In genomic region chr2:240411261-240412160, GRCh38 we compare ENCODE assay signal across 22 cellular contexts. TPM values are rescaled to one million over a fixed set of nuclear protein-coding genes. Genes with fewer than 3 reads are reported as not detected.
A peak's percentile ranks its signal among the peaks of the same experiment; 100 is the strongest.
DNase-seq lines count a peak whose midpoint lies in the region; ATAC-seq and TF ChIP-seq lines count a peak whose summit lies in the region.
"Had no signal": no experiment of that assay in that cellular context is flagged by ENCODE, and none has a peak within 500 bp of the region (broad histone marks: within the 10 kb centered on the region; RNA-seq: fewer than 3 reads in every experiment).

No MANE protein-coding gene starts in this region.

- peak overlapping the region; percentile 75 for H2AK5ac ChIP-seq in neuronal stem cell (ENCODE audit: low read depth, low read length)

- DNase-seq in activated T-cell treated with anti-CD3 and anti-CD28 coated beads, Interleukin-2, amount 50 U/mL, for 1 hour: peak; percentile 8
- DNase-seq in activated T-cell treated with anti-CD3 and anti-CD28 coated beads, Interleukin-2, amount 50 U/mL, for 72 hours: no peak
- peak; percentile 15 for DNase-seq in left ventricle myocardium superior
- no peak for DNase-seq in neuronal stem cell (ENCODE audit: low spot score)
- peak; percentile 49 for DNase-seq in upper lobe of right lung
- DNase-seq in glutamatergic neuron: no peak
- DNase-seq: activated CD4-positive, alpha-beta memory T cell treated with anti-CD3 and anti-CD28 coated beads, Interleukin-2, amount 10 ng/mL, durations not matched to agents 7 days and 5 days; activated CD4-positive, CD25-positive, alpha-beta regulatory T cell; brain microvascular endothelial cell; colonic mucosa; COR-L47; NCI-H1092 treated with DMSO at 0.1 percent for 48 hours; NCI-H2107; stimulated activated naive CD4-positive, alpha-beta T cell; T-helper 9 cell; trophoblast cell had no signal

- H2AFZ ChIP-seq in neuronal stem cell (ENCODE audit: low read length): peak overlapping the region; percentile 71

- H3K27me3 ChIP-seq in neuronal stem cell (ENCODE audit: control insufficient read depth in 3 of 3, insufficient read depth in 3 of 3, low read depth in 1 of 3, low read length in 3 of 3) (peaks cover 0 to 3% (median 0%) of the 10 kb centered on the region in 3 experiments), upper lobe of right lung (no peaks in the 10 kb centered on the region)
- H3K27me3 ChIP-seq: brain microvascular endothelial cell, colonic mucosa had no signal

- ATAC-seq in activated T-cell treated with anti-CD3 and anti-CD28 coated beads, Interleukin-2, amount 50 U/mL, for 72 hours (replicated peaks in 1 of 2): no peak
- ATAC-seq in left ventricle myocardium superior: no peak
- ATAC-seq in upper lobe of right lung: peak; percentile 29
- no peak for ATAC-seq in HG02852 (IDR thresholded peaks at IDR 0.05; ENCODE audit: unreplicated experiment)
- ATAC-seq in HG03280 (IDR thresholded peaks at IDR 0.05; ENCODE audit: unreplicated experiment): no peak
- ATAC-seq: activated T-helper 17 cell treated with anti-CD3 and anti-CD28 coated beads, Interleukin-2, amount 50 U/mL, for 72 hours had no signal

- TF ChIP-seq CTCF in upper lobe of right lung (IDR thresholded peaks at IDR 0.05) (no peak), glutamatergic neuron (IDR thresholded peaks at IDR 0.05; ENCODE audit: partially characterized antibody, unreplicated experiment) (no peak)

- H3K4me3 ChIP-seq in neuronal stem cell (ENCODE audit: low read length in 2 of 2) (no peak overlapping the region), upper lobe of right lung (no peak overlapping the region)
- H3K4me3 ChIP-seq: colonic mucosa, lower lobe of right lung, SK-N-MC had no signal

- intact Hi-C loops in left ventricle myocardium superior (cut with micrococcal nuclease) (no loop called here), upper lobe of right lung (cut with DNase I) (no loop called here)

- H3K27ac ChIP-seq in neuronal stem cell (replicated peaks; ENCODE audit: low read length) (no peak overlapping the region), upper lobe of right lung (no peak overlapping the region)
- H3K27ac ChIP-seq: brain microvascular endothelial cell, colonic mucosa, lower lobe of right lung, SK-N-MC had no signal

- peak overlapping the region; percentile 66 for H2BK5ac ChIP-seq in neuronal stem cell (ENCODE audit: low read length)

- H3K18ac ChIP-seq in neuronal stem cell (ENCODE audit: low read length): peak overlapping the region; percentile 91

- no peaks in the 10 kb centered on the region for H3K36me3 ChIP-seq in neuronal stem cell (replicated peaks in 1 of 2; ENCODE audit: control insufficient read depth in 2 of 2, insufficient read depth in 2 of 2, low read length in 2 of 2)
- H3K36me3 ChIP-seq in upper lobe of right lung: no peaks in the 10 kb centered on the region
- H3K36me3 ChIP-seq: brain microvascular endothelial cell, colonic mucosa, lower lobe of right lung had no signal

- peak overlapping the region; percentile 72 for H4K91ac ChIP-seq in neuronal stem cell (ENCODE audit: low read depth, low read length, poor library complexity)

- WGBS in neuronal stem cell (ENCODE audit: extremely low coverage in 2 of 2, insufficient read length in 2 of 2, insufficient replicate concordance in 1 of 2), 2 donors: no CpG with 5 or more reads among the region's 28 CpGs

- H3K4me3 Mint-ChIP-seq in activated T-cell treated with anti-CD3 and anti-CD28 coated beads, Interleukin-2, amount 50 U/mL, for 72 hours: no peak overlapping the region
- H3K4me3 Mint-ChIP-seq in glutamatergic neuron (ENCODE audit: unreplicated experiment): no peak overlapping the region
- H3K4me3 Mint-ChIP-seq: activated CD4-positive, alpha-beta memory T cell treated with anti-CD3 and anti-CD28 coated beads, Interleukin-2, amount 10 ng/mL, durations not matched to agents 7 days and 5 days; activated T-helper 17 cell treated with anti-CD3 and anti-CD28 coated beads, Interleukin-2, amount 50 U/mL, for 72 hours; B cell had no signal

- H3K9me3 ChIP-seq in neuronal stem cell (replicated peaks in 1 of 2; ENCODE audit: control insufficient read depth in 2 of 2, insufficient read depth in 1 of 2, low read depth in 1 of 2, low read length in 2 of 2) (peaks cover 0 to 2% of the 10 kb centered on the region in 2 donors), upper lobe of right lung (no peaks in the 10 kb centered on the region)
- H3K9me3 ChIP-seq: colonic mucosa, lower lobe of right lung had no signal

- no peak overlapping the region for H3K27ac Mint-ChIP-seq in activated T-cell treated with anti-CD3 and anti-CD28 coated beads, Interleukin-2, amount 50 U/mL, for 72 hours
- no peak overlapping the region for H3K27ac Mint-ChIP-seq in glutamatergic neuron (ENCODE audit: unreplicated experiment)
- H3K27ac Mint-ChIP-seq: activated CD4-positive, alpha-beta memory T cell treated with anti-CD3 and anti-CD28 coated beads, Interleukin-2, amount 10 ng/mL, durations not matched to agents 7 days and 5 days; activated T-helper 17 cell treated with anti-CD3 and anti-CD28 coated beads, Interleukin-2, amount 50 U/mL, for 72 hours; B cell had no signal

- H3K4me1 Mint-ChIP-seq in activated T-cell treated with anti-CD3 and anti-CD28 coated beads, Interleukin-2, amount 50 U/mL, for 72 hours (ENCODE audit: low read depth): no peaks in the 10 kb centered on the region
- H3K4me1 Mint-ChIP-seq in glutamatergic neuron (ENCODE audit: low read depth, unreplicated experiment): peaks cover 9% of the 10 kb centered on the region
- H3K4me1 Mint-ChIP-seq: activated CD4-positive, alpha-beta memory T cell treated with anti-CD3 and anti-CD28 coated beads, Interleukin-2, amount 10 ng/mL, durations not matched to agents 7 days and 5 days; activated T-helper 17 cell treated with anti-CD3 and anti-CD28 coated beads, Interleukin-2, amount 50 U/mL, for 72 hours; B cell had no signal

- H3K9ac ChIP-seq in neuronal stem cell (ENCODE audit: low read depth, low read length, poor library complexity): no peak overlapping the region

- H2BK120ac ChIP-seq in neuronal stem cell (ENCODE audit: low read depth, low read length): peak overlapping the region; percentile 94

- no peak overlapping the region for H3K14ac ChIP-seq in neuronal stem cell (ENCODE audit: low read length)

- no peaks in the 10 kb centered on the region for H3K79me1 ChIP-seq in neuronal stem cell (ENCODE audit: low read depth, low read length)

- no peak overlapping the region for H3K23ac ChIP-seq in neuronal stem cell (ENCODE audit: low read depth, low read length, poor library complexity)

- H3K27me3 Mint-ChIP-seq in activated T-cell treated with anti-CD3 and anti-CD28 coated beads, Interleukin-2, amount 50 U/mL, for 72 hours (ENCODE audit: low read depth): peaks cover 15% of the 10 kb centered on the region
- peaks cover 5% of the 10 kb centered on the region for H3K27me3 Mint-ChIP-seq in glutamatergic neuron (ENCODE audit: unreplicated experiment)
- H3K27me3 Mint-ChIP-seq: activated T-helper 17 cell treated with anti-CD3 and anti-CD28 coated beads, Interleukin-2, amount 50 U/mL, for 72 hours had no signal

- H3K4me2 ChIP-seq in neuronal stem cell (ENCODE audit: insufficient read depth, low read length, poor library complexity, severe bottlenecking): no peak overlapping the region

- no peaks in the 10 kb centered on the region for H3K9me3 Mint-ChIP-seq in activated T-cell treated with anti-CD3 and anti-CD28 coated beads, Interleukin-2, amount 50 U/mL, for 72 hours
- no peaks in the 10 kb centered on the region for H3K9me3 Mint-ChIP-seq in glutamatergic neuron (ENCODE audit: unreplicated experiment)
- H3K9me3 Mint-ChIP-seq: activated CD4-positive, alpha-beta memory T cell treated with anti-CD3 and anti-CD28 coated beads, Interleukin-2, amount 10 ng/mL, durations not matched to agents 7 days and 5 days; activated T-helper 17 cell treated with anti-CD3 and anti-CD28 coated beads, Interleukin-2, amount 50 U/mL, for 72 hours had no signal

- H3K36me3 Mint-ChIP-seq in activated T-cell treated with anti-CD3 and anti-CD28 coated beads, Interleukin-2, amount 50 U/mL, for 72 hours (ENCODE audit: insufficient read depth in 2 of 2): no peaks in the 10 kb centered on the region
- peaks cover 6% of the 10 kb centered on the region for H3K36me3 Mint-ChIP-seq in glutamatergic neuron (ENCODE audit: unreplicated experiment)

- H2BK12ac ChIP-seq in neuronal stem cell (ENCODE audit: low read length): no peak overlapping the region

- H3K4me1 ChIP-seq in neuronal stem cell (ENCODE audit: control insufficient read depth in 2 of 2, insufficient read depth in 1 of 2, low read depth in 1 of 2, low read length in 2 of 2): no peaks in the 10 kb centered on the region
- H3K4me1 ChIP-seq in upper lobe of right lung: no peaks in the 10 kb centered on the region
- H3K4me1 ChIP-seq: colonic mucosa, lower lobe of right lung had no signal

- no peak overlapping the region for H3K4ac ChIP-seq in neuronal stem cell (ENCODE audit: low read length)

- peak overlapping the region; percentile 97 for H2BK15ac ChIP-seq in neuronal stem cell (ENCODE audit: low read length)

- no peak overlapping the region for H4K8ac ChIP-seq in neuronal stem cell (ENCODE audit: low read depth, low read length)

RNA-seq across cellular contexts. Expression of gene GPC1, which starts 24.0 kb away (rescaled TPM):
- 1 to 10 TPM; 3.2 to 3.6 TPM for total RNA-seq in activated T-cell treated with anti-CD3 and anti-CD28 coated beads, Interleukin-2, amount 50 U/mL, for 72 hours
- total RNA-seq in left ventricle myocardium superior (177 TPM), upper lobe of right lung (24.8 TPM), glutamatergic neuron (ENCODE audit: unreplicated experiment) (155 TPM)
- polyA plus RNA-seq in neuronal stem cell (2013, experiment 1 of 2): 78.0 TPM
- polyA plus RNA-seq in neuronal stem cell (2013, experiment 2 of 2): 77.4 TPM

Comparison
In these comparisons a context has a peak if more than half of its experiments do, and no peak if none do; other contexts are left out.
1. DNase-seq: peak in activated T-cell treated with anti-CD3 and anti-CD28 coated beads, Interleukin-2, amount 50 U/mL, for 1 hour (single experiment), left ventricle myocardium superior (single experiment) and upper lobe of right lung (single experiment); none in activated T-cell treated with anti-CD3 and anti-CD28 coated beads, Interleukin-2, amount 50 U/mL, for 72 hours (0 of 2), neuronal stem cell (single experiment) and glutamatergic neuron (single experiment).